Comparison of ENCODE assay signal across 15 cellular contexts in genomic region chr10:125102821-125103220, GRCh38. TPM values are rescaled to one million over a fixed set of nuclear protein-coding genes. Genes with fewer than 3 reads are reported as not detected.
DNase-seq lines count a peak whose midpoint lies in the region; ATAC-seq, FAIRE-seq and TF ChIP-seq lines count a peak whose summit lies in the region.
"Had no signal": no experiment of that assay in that cellular context is flagged by ENCODE, and none has a peak within 500 bp of the region (broad histone marks: within the 10 kb centered on the region; RNA-seq: fewer than 3 reads in every experiment).

No MANE protein-coding gene starts in this region.

- H3K36me3 Mint-ChIP-seq in mesothelial cell of epicardium, result peaks cover 28% of the 10 kb centered on the region

- TF ChIP-seq CTCF in mesothelial cell of epicardium (IDR thresholded peaks at IDR 0.05; ENCODE audit: unreplicated experiment), result no peak
- TF ChIP-seq CTCF in kidney (IDR thresholded peaks at IDR 0.05; ENCODE audit: borderline replicate concordance, extremely low read depth, insufficient read depth), result no peak

- H3K9ac ChIP-seq in BLaER1 (no peak overlapping the region), kidney (ENCODE audit: low read length in 2 of 2) (no peak overlapping the region)

- no peak for FAIRE-seq in kidney (lab: Jason Lieb, UNC)

- peaks cover 100% of the 10 kb centered on the region for H4K20me1 ChIP-seq in BLaER1

- H3K27ac ChIP-seq in BLaER1 (no peak overlapping the region), kidney (ENCODE audit: low read depth in 2 of 2, low read length in 2 of 2) (no peak overlapping the region)

- H3K27ac Mint-ChIP-seq in mesothelial cell of epicardium, result peak overlapping the region; percentile 50
- H3K27ac Mint-ChIP-seq: B cell had no signal

- peaks cover 91% of the 10 kb centered on the region for H3K36me3 ChIP-seq in BLaER1
- peaks cover under 1 to 11% of the 10 kb centered on the region in 2 donors for H3K36me3 ChIP-seq in kidney (ENCODE audit: control insufficient read depth in 1 of 2, insufficient read depth in 2 of 2, low read length in 2 of 2)

- H3K9me3 ChIP-seq in BLaER1 (peaks cover 1% of the 10 kb centered on the region), kidney (ENCODE audit: control insufficient read depth in 1 of 2, low read length in 2 of 2) (no peaks in the 10 kb centered on the region)

- no peak for TF ChIP-seq EP300 in Ishikawa (IDR thresholded peaks at IDR 0.05; ENCODE audit: borderline replicate concordance)

- peak; percentile 41; the same call in 1 of the 2 replicates for TF ChIP-seq RAD21 in Ishikawa (IDR thresholded peaks at IDR 0.05; ENCODE audit: low read depth)

- no peak for ATAC-seq in HG03025 (IDR thresholded peaks at IDR 0.05; ENCODE audit: low FRiP score, unreplicated experiment)

- peaks cover 21% of the 10 kb centered on the region for H3K4me1 Mint-ChIP-seq in mesothelial cell of epicardium
- H3K4me1 Mint-ChIP-seq: B cell had no signal

- peaks cover 84% of the 10 kb centered on the region for H3K4me1 ChIP-seq in BLaER1
- peaks cover 25 to 35% of the 10 kb centered on the region in 2 donors for H3K4me1 ChIP-seq in kidney (ENCODE audit: control insufficient read depth in 1 of 2, insufficient read depth in 1 of 2, low read depth in 1 of 2, low read length in 2 of 2)

- DNase-seq in cerebellum (ENCODE audit: low spot score) (peak; percentile 49), mesothelial cell of epicardium (ENCODE audit: low spot score in 2 of 2, unreplicated experiment in 2 of 2) (no peak), kidney (no peak), D341Med (ENCODE audit: low spot score) (no peak), NCI-H774 (lab: John Stamatoyannopoulos, UW) (no peak)
- DNase-seq: activated CD4-positive, alpha-beta T cell treated with anti-CD3 and anti-CD28 coated beads, Interleukin-2, amount 50 U/mL, for 4 hours; effector CD8-positive, alpha-beta T cell; foreskin melanocyte; Right ventricle myocardium superior; stimulated activated CD4-positive, alpha-beta T cell treated with anti-CD3 and anti-CD28 coated beads, Interleukin-2, amount 100 ng/mL, for 48 hours; T-helper 9 cell had no signal

- H3K4me3 ChIP-seq in BLaER1, result no peak overlapping the region
- no peak overlapping the region for H3K4me3 ChIP-seq in kidney (ENCODE audit: low read length in 2 of 2)

- H3K4me2 ChIP-seq in BLaER1, result peak overlapping the region; percentile 29; the same call in 1 of the 2 replicates

- H3K4me3 Mint-ChIP-seq in mesothelial cell of epicardium, result no peak overlapping the region
- H3K4me3 Mint-ChIP-seq: B cell had no signal

- intact Hi-C loops in kidney (cut with DNase I), result no loop called here

- no peaks in the 10 kb centered on the region for H3K27me3 Mint-ChIP-seq in mesothelial cell of epicardium (ENCODE audit: low read depth)

- H3K9me3 Mint-ChIP-seq in mesothelial cell of epicardium, result peaks cover 6% of the 10 kb centered on the region

- no peaks in the 10 kb centered on the region for H3K27me3 ChIP-seq in BLaER1

TF ChIP-seq in Ishikawa, 13 proteins besides CTCF, POLR2A, EP300 and RAD21:
- TF ChIP-seq TCF12 (IDR thresholded peaks at IDR 0.05; ENCODE audit: low read depth) (peak; percentile 24; the same call in 1 of the 2 replicates), TEAD4 (IDR thresholded peaks at IDR 0.05) (0 out of 2 replicates have a peak, but pooled peaks have one; percentile 4), CREB1 (IDR thresholded peaks at IDR 0.05; ENCODE audit: low read depth) (no peak)
- TF ChIP-seq, protein P1, sequence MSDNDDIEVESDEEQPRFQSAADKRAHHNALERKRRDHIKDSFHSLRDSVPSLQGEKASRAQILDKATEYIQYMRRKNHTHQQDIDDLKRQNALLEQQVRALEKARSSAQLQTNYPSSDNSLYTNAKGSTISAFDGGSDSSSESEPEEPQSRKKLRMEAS (IDR thresholded peaks at IDR 0.05), result peak; percentile 34; the same call in 1 of the 2 replicates

RNA-seq across cellular contexts. Expression of gene CTBP2, which starts 57.5 kb away (rescaled TPM):
- total RNA-seq in cerebellum (57.7 TPM), mesothelial cell of epicardium (115 to 122 TPM (median 121 TPM) in 3 replicates), kidney (111 TPM)
- polyA plus RNA-seq in kidney (ENCODE audit: insufficient read depth, low read depth, low replicate concordance), result 33.1 TPM
